Comparison of ENCODE assay signal across 8 cellular contexts in genomic region chr4:54099287-54099958, GRCh38.
A peak's percentile ranks its signal among the peaks of the same experiment; 100 is the strongest.
DNase-seq lines count a peak whose midpoint lies in the region; ATAC-seq and TF ChIP-seq lines count a peak whose summit lies in the region.

No MANE protein-coding gene starts in this region.

- H3K4me3 ChIP-seq in AG04449 (ENCODE audit: low read depth, low read length) (peak overlapping the region; percentile 50), HFF-Myc (replicated peaks; ENCODE audit: low read depth, low read length) (peak overlapping the region; percentile 40), astrocyte of the spinal cord (ENCODE audit: low read depth, low read length) (peak overlapping the region; percentile 32)

- no peak for TF ChIP-seq CTCF in AG04449 (IDR thresholded peaks at IDR 0.05; ENCODE audit: insufficient read depth, low read length, missing control alignments)
- TF ChIP-seq CTCF in HFF-Myc (IDR thresholded peaks at IDR 0.05; ENCODE audit: low read depth, low read length, missing control alignments): no peak
- TF ChIP-seq CTCF in astrocyte of the spinal cord (IDR thresholded peaks at IDR 0.05; ENCODE audit: low read depth, low read length): no peak

- CTCF ChIA-PET in AG04449 (lab: Yijun Ruan, JAX): interaction anchor here (0.9 to 1.1 kb wide), 3 partner anchors 114 to 191 kb away, joined by 3 read pairs; no protein-coding TSS in a partner anchor

- H3K9me3 Mint-ChIP-seq in memory B cell: no peaks in the 10 kb centered on the region

- H3K4me1 Mint-ChIP-seq in memory B cell: peaks cover 22% of the 10 kb centered on the region

- in situ Hi-C loops in astrocyte of the spinal cord (cut with HindIII; ENCODE audit: low sequenced_read_pairs): no loop called here

- H3K27ac Mint-ChIP-seq in memory B cell: no peak overlapping the region

- H3K4me3 Mint-ChIP-seq in memory B cell: peak overlapping the region; percentile 68

- peaks cover 45% of the 10 kb centered on the region for H3K27me3 Mint-ChIP-seq in memory B cell

- no peaks in the 10 kb centered on the region for H3K36me3 Mint-ChIP-seq in memory B cell

- no peak for DNase-seq in AG04449 (ENCODE audit: low read depth, low spot score)
- no peak for DNase-seq in HFF-Myc (ENCODE audit: extremely low read depth, low read depth)
- DNase-seq in astrocyte of the spinal cord (ENCODE audit: low read depth, low spot score): peak; percentile 33
- DNase-seq in memory B cell (ENCODE audit: low spot score in 2 of 2): no peak
- no peak for DNase-seq in GM03348 (ENCODE audit: low spot score)
- no peak for DNase-seq in NCI-H446 treated with DMSO at 0.1 percent for 48 hours (lab: John Stamatoyannopoulos, UW)
- DNase-seq in NK-92 treated with Interleukin-12 subunit alpha and Interleukin-12 subunit beta, amount 100 ng/mL, for 24 hours (lab: John Stamatoyannopoulos, UW): no peak

- ATAC-seq in memory B cell (ENCODE audit: low read depth) (no peak), GM18867 (IDR thresholded peaks at IDR 0.05; ENCODE audit: unreplicated experiment) (no peak)

- POLR2A ChIA-PET in AG04449 (lab: Yijun Ruan, JAX): interaction anchor here (0.6 to 0.9 kb wide), 2 partner anchors 56 to 120 kb away, joined by 3 read pairs; no protein-coding TSS in a partner anchor
